Comparison of ENCODE assay signal across 10 cellular contexts in genomic region chr1:38253314-38253713, GRCh38.
"Had no signal": no experiment of that assay in that cellular context is flagged by ENCODE, and none has a peak within 500 bp of the region (broad histone marks: within the 10 kb centered on the region; RNA-seq: fewer than 3 reads in every experiment).

No MANE protein-coding gene starts in this region.

- H3K4me3 ChIP-seq: GM23248, HAP-1 had no signal

- DNase-seq: GM23248, GOT3, H7, HFFc6, Karpas-422, KBM-7 had no signal

- H2AFZ ChIP-seq: GM23248 had no signal

- H3K36me3 ChIP-seq: HAP-1 had no signal

- ATAC-seq: HCT116 had no signal

- H3K9me3 ChIP-seq: HAP-1 had no signal

- H3K4me2 ChIP-seq: KMS-11 had no signal

- H3K4me1 ChIP-seq: HAP-1 had no signal

- H3K9ac ChIP-seq: GM23248, KMS-11 had no signal

- H3K27ac ChIP-seq: GM23248, HL-60, KMS-11 had no signal
